8 cellular contexts compared by ENCODE assay signal in genomic region chr2:74653985-74654882, GRCh38. TPM values are rescaled to one million over a fixed set of nuclear protein-coding genes. Genes with fewer than 3 reads are reported as not detected.
A peak's percentile ranks its signal among the peaks of the same experiment; 100 is the strongest.
DNase-seq lines count a peak whose midpoint lies in the region; ATAC-seq and TF ChIP-seq lines count a peak whose summit lies in the region.

A gene with protein sequence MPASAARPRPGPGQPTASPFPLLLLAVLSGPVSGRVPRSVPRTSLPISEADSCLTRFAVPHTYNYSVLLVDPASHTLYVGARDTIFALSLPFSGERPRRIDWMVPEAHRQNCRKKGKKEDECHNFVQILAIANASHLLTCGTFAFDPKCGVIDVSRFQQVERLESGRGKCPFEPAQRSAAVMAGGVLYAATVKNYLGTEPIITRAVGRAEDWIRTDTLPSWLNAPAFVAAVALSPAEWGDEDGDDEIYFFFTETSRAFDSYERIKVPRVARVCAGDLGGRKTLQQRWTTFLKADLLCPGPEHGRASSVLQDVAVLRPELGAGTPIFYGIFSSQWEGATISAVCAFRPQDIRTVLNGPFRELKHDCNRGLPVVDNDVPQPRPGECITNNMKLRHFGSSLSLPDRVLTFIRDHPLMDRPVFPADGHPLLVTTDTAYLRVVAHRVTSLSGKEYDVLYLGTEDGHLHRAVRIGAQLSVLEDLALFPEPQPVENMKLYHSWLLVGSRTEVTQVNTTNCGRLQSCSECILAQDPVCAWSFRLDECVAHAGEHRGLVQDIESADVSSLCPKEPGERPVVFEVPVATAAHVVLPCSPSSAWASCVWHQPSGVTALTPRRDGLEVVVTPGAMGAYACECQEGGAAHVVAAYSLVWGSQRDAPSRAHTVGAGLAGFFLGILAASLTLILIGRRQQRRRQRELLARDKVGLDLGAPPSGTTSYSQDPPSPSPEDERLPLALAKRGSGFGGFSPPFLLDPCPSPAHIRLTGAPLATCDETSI (plus strand): TSS chr2:74654247. CDS start chr2:74654377, 130 bp downstream.

- H3K27ac Mint-ChIP-seq in GM23338 = no peak within 1 kb of the TSS
- peak within 1 kb of the TSS; percentile 56 for H3K27ac Mint-ChIP-seq in activated T-helper 17 cell treated with anti-CD3 and anti-CD28 coated beads, Interleukin-2, amount 50 U/mL, for 72 hours
- H3K27ac Mint-ChIP-seq in natural killer cell = peak within 1 kb of the TSS; percentile 49 to 69

- peaks cover 33% of the 10 kb centered on the region for H3K27me3 Mint-ChIP-seq in GM23338 (ENCODE audit: insufficient read depth, low read depth, poor library complexity)
- peaks cover 7% of the 10 kb centered on the region for H3K27me3 Mint-ChIP-seq in activated T-helper 17 cell treated with anti-CD3 and anti-CD28 coated beads, Interleukin-2, amount 50 U/mL, for 72 hours
- H3K27me3 Mint-ChIP-seq in natural killer cell (ENCODE audit: low read depth in 2 of 2) = peaks cover 4 to 12% of the 10 kb centered on the region in 2 donors

- H3K4me1 Mint-ChIP-seq in GM23338 = peaks cover 4% of the 10 kb centered on the region
- H3K4me1 Mint-ChIP-seq in activated T-helper 17 cell treated with anti-CD3 and anti-CD28 coated beads, Interleukin-2, amount 50 U/mL, for 72 hours = peaks cover 17% of the 10 kb centered on the region
- peaks cover 10 to 27% of the 10 kb centered on the region in 2 donors for H3K4me1 Mint-ChIP-seq in natural killer cell

- H4K20me1 ChIP-seq in DOHH2 (ENCODE audit: control insufficient read depth, insufficient read depth, low read depth, low read length) (no peaks in the 10 kb centered on the region), GM23338 (replicated peaks; ENCODE audit: insufficient read depth) (no peaks in the 10 kb centered on the region; the same call in 1 of the 2 replicates)

- H3K79me2 ChIP-seq in DOHH2 (ENCODE audit: control insufficient read depth, low read length) = no peaks in the 10 kb centered on the region
- no peaks in the 10 kb centered on the region for H3K79me2 ChIP-seq in GM23338 (replicated peaks; ENCODE audit: insufficient read depth)

- peak within 1 kb of the TSS; percentile 99 for H2AFZ ChIP-seq in GM23338

- H3K4me3 Mint-ChIP-seq in GM23338 = peak within 1 kb of the TSS; percentile 79
- peak within 1 kb of the TSS; percentile 75 for H3K4me3 Mint-ChIP-seq in activated T-helper 17 cell treated with anti-CD3 and anti-CD28 coated beads, Interleukin-2, amount 50 U/mL, for 72 hours
- peak within 1 kb of the TSS; percentile 83 for H3K4me3 Mint-ChIP-seq in natural killer cell

- H3K9me3 Mint-ChIP-seq in GM23338 (0 out of 3 replicates have a peak, but pooled peaks cover 5% of the 10 kb centered on the region), natural killer cell (no peaks in the 10 kb centered on the region)
- H3K9me3 Mint-ChIP-seq in activated T-helper 17 cell treated with anti-CD3 and anti-CD28 coated beads, Interleukin-2, amount 50 U/mL, for 72 hours = no peaks in the 10 kb centered on the region

- H3K36me3 ChIP-seq in DOHH2 (ENCODE audit: control insufficient read depth, low read length) = no peaks in the 10 kb centered on the region
- H3K36me3 ChIP-seq in GM23338 (ENCODE audit: insufficient read depth) = no peaks in the 10 kb centered on the region

- H3K27me3 ChIP-seq in DOHH2 (ENCODE audit: control insufficient read depth, low read length) = peaks cover 7% of the 10 kb centered on the region
- peaks cover 28% of the 10 kb centered on the region for H3K27me3 ChIP-seq in GM23338 (ENCODE audit: insufficient read depth)

- peaks cover 10% of the 10 kb centered on the region for H3K4me1 ChIP-seq in DOHH2 (ENCODE audit: control insufficient read depth, low read length)
- peaks cover 3% of the 10 kb centered on the region; the same call in 1 of the 2 replicates for H3K4me1 ChIP-seq in GM23338 (ENCODE audit: insufficient read depth)

- H3K4me2 ChIP-seq in DOHH2 (ENCODE audit: low read length) = peak within 1 kb of the TSS; percentile 76
- peak within 1 kb of the TSS; percentile 91 for H3K4me2 ChIP-seq in GM23338

- intact Hi-C loops in natural killer cell (cut with micrococcal nuclease) = no loop called here

- H3F3A ChIP-seq in DOHH2 (ENCODE audit: control insufficient read depth, insufficient read depth) (no peaks in the 10 kb centered on the region), GM23338 (replicated peaks; ENCODE audit: low read depth) (0 out of 2 replicates have a peak, but pooled peaks cover 4% of the 10 kb centered on the region)

- H3K9me3 ChIP-seq in DOHH2 (ENCODE audit: control insufficient read depth, insufficient read depth, low read length) = no peaks in the 10 kb centered on the region

- TF ChIP-seq CTCF in DOHH2 (IDR thresholded peaks at IDR 0.05; ENCODE audit: low read depth, low read length, poor library complexity, severe bottlenecking) (no peak), GM23338 (conservative IDR thresholded peaks at IDR 0.05; ENCODE audit: low read depth in 2 of 2) (no peak), fibroblast of mammary gland (conservative IDR thresholded peaks at IDR 0.05; ENCODE audit: control insufficient read depth, insufficient read depth, low read depth, low read length) (no peak), natural killer cell (IDR thresholded peaks at IDR 0.05) (no peak)

- no peak within 1 kb of the TSS for H3K27ac ChIP-seq in DOHH2 (ENCODE audit: low read depth, low read length)
- H3K27ac ChIP-seq in GM23338 (ENCODE audit: low read depth) = no peak within 1 kb of the TSS

- peak within 1 kb of the TSS; percentile 70 for H3K4me3 ChIP-seq in DOHH2 (ENCODE audit: low read length)
- peak within 1 kb of the TSS; percentile 63 for H3K4me3 ChIP-seq in GM23338
- H3K4me3 ChIP-seq in fibroblast of mammary gland (ENCODE audit: control insufficient read depth, low read depth, low read length) = peak within 1 kb of the TSS; percentile 62

- DNase-seq in GM23338 (ENCODE audit: low spot score) = peak; percentile 99
- peak; percentile 96 for DNase-seq in Kasumi-1 (lab: John Stamatoyannopoulos, UW)
- peak; percentile 95 for DNase-seq in RPMI7951 (ENCODE audit: low read depth)
- DNase-seq in fibroblast of mammary gland (ENCODE audit: low read depth) = peak; percentile 87
- DNase-seq in natural killer cell = peak; percentile 92
- DNase-seq in stimulated activated naive CD4-positive, alpha-beta T cell (lab: John Stamatoyannopoulos, UW) = peak; percentile 88 to 95 (median 92)

- H3K36me3 Mint-ChIP-seq in GM23338 (ENCODE audit: low read depth) (no peaks in the 10 kb centered on the region), natural killer cell (no peaks in the 10 kb centered on the region)
- H3K36me3 Mint-ChIP-seq in activated T-helper 17 cell treated with anti-CD3 and anti-CD28 coated beads, Interleukin-2, amount 50 U/mL, for 72 hours (ENCODE audit: low read depth) = no peaks in the 10 kb centered on the region

- ATAC-seq in GM23338 = peak; percentile 99
- peak; percentile 99 for ATAC-seq in activated T-helper 17 cell treated with anti-CD3 and anti-CD28 coated beads, Interleukin-2, amount 50 U/mL, for 72 hours (replicated peaks)
- peak; percentile 99 to 100 (median 99) for ATAC-seq in natural killer cell

- H3K9me2 ChIP-seq in DOHH2 (replicated peaks; ENCODE audit: control insufficient read depth, low read length) (no peaks in the 10 kb centered on the region; the same call in 1 of the 2 replicates), GM23338 (ENCODE audit: insufficient read depth) (peaks cover 7% of the 10 kb centered on the region; the same call in 1 of the 2 replicates)

TF ChIP-seq in GM23338, 12 proteins besides CTCF, POLR2A, EP300 and RAD21:
- TF ChIP-seq, protein P1, sequence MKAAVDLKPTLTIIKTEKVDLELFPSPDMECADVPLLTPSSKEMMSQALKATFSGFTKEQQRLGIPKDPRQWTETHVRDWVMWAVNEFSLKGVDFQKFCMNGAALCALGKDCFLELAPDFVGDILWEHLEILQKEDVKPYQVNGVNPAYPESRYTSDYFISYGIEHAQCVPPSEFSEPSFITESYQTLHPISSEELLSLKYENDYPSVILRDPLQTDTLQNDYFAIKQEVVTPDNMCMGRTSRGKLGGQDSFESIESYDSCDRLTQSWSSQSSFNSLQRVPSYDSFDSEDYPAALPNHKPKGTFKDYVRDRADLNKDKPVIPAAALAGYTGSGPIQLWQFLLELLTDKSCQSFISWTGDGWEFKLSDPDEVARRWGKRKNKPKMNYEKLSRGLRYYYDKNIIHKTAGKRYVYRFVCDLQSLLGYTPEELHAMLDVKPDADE (IDR thresholded peaks at IDR 0.05) = no peak
- TF ChIP-seq POLR2AphosphoS5 (IDR thresholded peaks at IDR 0.05; ENCODE audit: low read depth) (peak; percentile 91), EZH2 (IDR thresholded peaks at IDR 0.05; ENCODE audit: low read depth, unreplicated experiment) (no peak)

RNA-seq across cellular contexts. Expression of the gene that starts here (rescaled TPM):
- total RNA-seq in GM23338 (2014; rRNA removed; shearing (Covaris generic)) = 3.2 and 13.0 TPM in 2 replicates
- 1.5 and 2.2 TPM in 2 replicates for polyA plus RNA-seq in GM23338 (2016; fragmentation: Nextera tagmentation; extraction: Ambion mirVana)
- total RNA-seq in RPMI7951 (2014; rRNA removed; shearing (Covaris generic)) = 6.4 and 7.1 TPM in 2 replicates
- total RNA-seq in activated T-helper 17 cell treated with anti-CD3 and anti-CD28 coated beads, Interleukin-2, amount 50 U/mL, for 72 hours = 1 to 10 TPM; 6.5 to 7.3 TPM
- total RNA-seq in natural killer cell = 10 to 100 TPM in 2 of 3 donors, 1 to 10 TPM in 1; 7.3 to 18.0 (median 10.8) TPM
